17 cellular contexts compared by ENCODE assay signal in genomic region chr17:78537217-78537860, GRCh38. TPM values are rescaled to one million over a fixed set of nuclear protein-coding genes. Genes with fewer than 3 reads are reported as not detected.
"Had no signal": no experiment of that assay in that cellular context is flagged by ENCODE, and none has a peak within 500 bp of the region (broad histone marks: within the 10 kb centered on the region; RNA-seq: fewer than 3 reads in every experiment).

No MANE protein-coding gene starts in this region.

- H3K4me1 ChIP-seq: ascending aorta had no signal

- H2AFZ ChIP-seq: hepatocyte had no signal

- DNase-seq: activated naive CD4-positive, alpha-beta T cell treated with anti-CD3 and anti-CD28 coated beads, Interleukin-2, amount 50 U/mL, for 16 hours; activated T-cell treated with anti-CD3 and anti-CD28 coated beads for 4 hours; cerebellar nuclear complex; effector CD4-positive, alpha-beta T cell; retina; transverse colon; WERI-Rb-1 had no signal

- H3K27ac Mint-ChIP-seq: activated CD4-positive, alpha-beta memory T cell treated with anti-CD3 and anti-CD28 coated beads for 36 hours; mesothelial cell of epicardium; natural killer cell treated with Interleukin-12 subunit alpha and Interleukin-12 subunit beta and Interleukin-15 and Interleukin-18, amount 100 ng/mL, for 72 hours; stimulated activated naive CD8-positive, alpha-beta T cell treated with anti-CD3 and anti-CD28 coated beads, Interleukin-15, Interleukin-2, amounts not matched to agents 100 ng/mL and 50 ng/mL, for 24 hours had no signal

- H3K9me3 ChIP-seq: ascending aorta, transverse colon had no signal

- H3K4me3 Mint-ChIP-seq: activated CD4-positive, alpha-beta memory T cell treated with anti-CD3 and anti-CD28 coated beads for 36 hours; mesothelial cell of epicardium; natural killer cell treated with Interleukin-12 subunit alpha and Interleukin-12 subunit beta and Interleukin-15 and Interleukin-18, amount 100 ng/mL, for 72 hours; stimulated activated naive CD8-positive, alpha-beta T cell treated with anti-CD3 and anti-CD28 coated beads, Interleukin-15, Interleukin-2, amounts not matched to agents 100 ng/mL and 50 ng/mL, for 24 hours had no signal

- H3K79me2 ChIP-seq: hepatocyte had no signal

- FAIRE-seq: islet of Langerhans had no signal

- H3K4me2 ChIP-seq: hepatocyte had no signal

- H3K9me3 Mint-ChIP-seq: activated CD4-positive, alpha-beta memory T cell treated with anti-CD3 and anti-CD28 coated beads for 36 hours; mesothelial cell of epicardium; natural killer cell treated with Interleukin-12 subunit alpha and Interleukin-12 subunit beta and Interleukin-15 and Interleukin-18, amount 100 ng/mL, for 72 hours; stimulated activated naive CD8-positive, alpha-beta T cell treated with anti-CD3 and anti-CD28 coated beads, Interleukin-15, Interleukin-2, amounts not matched to agents 100 ng/mL and 50 ng/mL, for 24 hours had no signal

- H3K27ac ChIP-seq: ascending aorta, hepatocyte, transverse colon, WERI-Rb-1 had no signal

- H3K36me3 ChIP-seq: ascending aorta, transverse colon, WERI-Rb-1 had no signal

- H3K4me3 ChIP-seq: ascending aorta, hepatocyte, lung, transverse colon had no signal

- H3K27me3 Mint-ChIP-seq: activated CD4-positive, alpha-beta memory T cell treated with anti-CD3 and anti-CD28 coated beads for 36 hours; stimulated activated naive CD8-positive, alpha-beta T cell treated with anti-CD3 and anti-CD28 coated beads, Interleukin-15, Interleukin-2, amounts not matched to agents 100 ng/mL and 50 ng/mL, for 24 hours had no signal

- H3K36me3 Mint-ChIP-seq: activated CD4-positive, alpha-beta memory T cell treated with anti-CD3 and anti-CD28 coated beads for 36 hours; mesothelial cell of epicardium; natural killer cell treated with Interleukin-12 subunit alpha and Interleukin-12 subunit beta and Interleukin-15 and Interleukin-18, amount 100 ng/mL, for 72 hours had no signal

- H3K27me3 ChIP-seq: ascending aorta, hepatocyte, transverse colon had no signal

RNA-seq across cellular contexts. Expression of gene DNAH17, which starts 39.9 kb away (rescaled TPM):
- total RNA-seq: ascending aorta; fibroblast of villous mesenchyme; T-helper 2 cell treated with Interferon-gamma antibody and Interleukin-4, amounts not matched to agents 100 ng/mL and 5 ng/mL, for 36 hours had no signal
